6 cellular contexts compared by ENCODE assay signal in the genomic region with DNA sequence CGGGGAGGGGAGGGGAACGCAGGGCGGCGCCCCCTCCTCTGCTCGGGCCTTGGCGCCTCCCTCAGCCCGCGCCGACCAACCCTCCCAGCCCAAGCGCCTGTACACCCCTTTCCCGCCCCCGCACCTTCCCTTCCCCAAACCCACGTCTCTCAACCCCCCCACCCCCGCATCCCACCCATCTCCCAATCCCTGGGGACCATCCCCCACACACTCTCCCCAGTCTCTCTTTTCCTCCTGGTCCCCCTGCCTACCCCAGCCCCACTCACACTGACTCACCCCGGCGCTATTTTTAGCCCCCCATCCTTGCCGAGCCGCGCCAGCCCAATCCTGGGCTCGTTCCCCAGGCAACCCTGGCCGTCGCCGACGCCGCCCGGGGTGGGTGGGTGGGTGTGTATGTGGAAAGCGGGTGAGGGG. TPM values are rescaled to one million over a fixed set of nuclear protein-coding genes. Genes with fewer than 3 reads are reported as not detected.
DNase-seq lines count a peak whose midpoint lies in the region; ATAC-seq and TF ChIP-seq lines count a peak whose summit lies in the region.

No MANE protein-coding gene starts in this region.

- peaks cover 37 to 43% of the 10 kb centered on the region in 2 experiments for H3K4me1 Mint-ChIP-seq in H9
- H3K4me1 Mint-ChIP-seq in activated T-helper 2 cell treated with anti-CD3 and anti-CD28 coated beads, Interferon-gamma antibody, Interleukin-2, Interleukin-4, amounts not matched to agents 10 μg/mL and 5 μg/mL and 100 μg/mL, durations not matched to agents 14 hours and 24 hours and 36 hours (ENCODE audit: low read depth), result peaks cover 46% of the 10 kb centered on the region

- H3K27ac ChIP-seq in H9 (ENCODE audit: insufficient read length, low read depth, low read length) (no peak overlapping the region), lung (ENCODE audit: low read depth in 1 of 2, low read length in 1 of 2) (peak overlapping the region; percentile 95 to 96)

- peaks cover 3% of the 10 kb centered on the region; the same call in 1 of the 2 replicates for H3K79me2 ChIP-seq in H9 (ENCODE audit: insufficient read depth, low read length)

- H3K4me1 ChIP-seq in H9 (ENCODE audit: insufficient read depth, low read length), result peaks cover 8% of the 10 kb centered on the region; the same call in 1 of the 2 replicates
- peaks cover 31 to 47% of the 10 kb centered on the region in 2 donors for H3K4me1 ChIP-seq in lung (ENCODE audit: control insufficient read depth in 2 of 2, insufficient read depth in 2 of 2, low read length in 2 of 2)

- H2BK20ac ChIP-seq in H9 (ENCODE audit: low read depth, low read length, poor library complexity, severe bottlenecking), result no peak overlapping the region

- H2AFZ ChIP-seq in H9 (ENCODE audit: low read length), result no peak overlapping the region

- peak overlapping the region; percentile 7 for H3K4me2 ChIP-seq in H9 (ENCODE audit: insufficient read depth, insufficient read length, low read length)

- intact Hi-C loops in activated T-helper 2 cell treated with anti-CD3 and anti-CD28 coated beads, Interferon-gamma antibody, Interleukin-2, Interleukin-4, amounts not matched to agents 10 μg/mL and 5 μg/mL and 100 μg/mL, durations not matched to agents 14 hours and 24 hours and 36 hours (cut with micrococcal nuclease), result no loop called here

- H3K27ac Mint-ChIP-seq in H9, result no peak overlapping the region
- H3K27ac Mint-ChIP-seq in activated T-helper 2 cell treated with anti-CD3 and anti-CD28 coated beads, Interferon-gamma antibody, Interleukin-2, Interleukin-4, amounts not matched to agents 10 μg/mL and 5 μg/mL and 100 μg/mL, durations not matched to agents 14 hours and 24 hours and 36 hours, result peak overlapping the region; percentile 76

- no peak overlapping the region for H3K56ac ChIP-seq in H9 (ENCODE audit: insufficient read length, low read depth, low read length)

- no peaks in the 10 kb centered on the region for H3K27me3 ChIP-seq in H9 (ENCODE audit: insufficient read depth, low read length)
- no peaks in the 10 kb centered on the region for H3K27me3 ChIP-seq in lung (ENCODE audit: control insufficient read depth, insufficient read depth)

- no peak overlapping the region for H2BK120ac ChIP-seq in H9 (ENCODE audit: low read depth, low read length, poor library complexity, severe bottlenecking)

- DNase-seq in H9 (no peak), lung (ENCODE audit: low spot score) (peak; percentile 53), NCI-H510A treated with DMSO at 0.1 percent for 48 hours (lab: John Stamatoyannopoulos, UW) (no peak)
- DNase-seq in activated T-helper 2 cell treated with anti-CD3 and anti-CD28 coated beads, Interferon-gamma antibody, Interleukin-2, Interleukin-4, amounts not matched to agents 10 μg/mL and 5 μg/mL and 100 μg/mL, durations not matched to agents 14 hours and 24 hours and 36 hours (ENCODE audit: low spot score), result no peak

- no CpG with 5 or more reads among the region's 27 CpGs for WGBS in H9 (ENCODE audit: extremely low coverage, insufficient read length, low lambda C conversion rate)
- WGBS in lung, 2 donors, result 0% methylated on average over 25 to 27 of the region's 27 CpGs

- no peak overlapping the region for H3K23ac ChIP-seq in H9 (ENCODE audit: insufficient read length, low read depth, low read length)

- H3K27me3 Mint-ChIP-seq in H9 (ENCODE audit: low read depth), result no peaks in the 10 kb centered on the region; the same call in 1 of the 2 replicates
- H3K27me3 Mint-ChIP-seq in activated T-helper 2 cell treated with anti-CD3 and anti-CD28 coated beads, Interferon-gamma antibody, Interleukin-2, Interleukin-4, amounts not matched to agents 10 μg/mL and 5 μg/mL and 100 μg/mL, durations not matched to agents 14 hours and 24 hours and 36 hours (ENCODE audit: low read depth), result no peaks in the 10 kb centered on the region

- no peak overlapping the region for H3T11ph ChIP-seq in H9 (ENCODE audit: low read length)

- H3K4me3 Mint-ChIP-seq in H9, result peak overlapping the region; percentile 57 to 85; a peak in 4 of 5 replicates
- peak overlapping the region; percentile 78 for H3K4me3 Mint-ChIP-seq in activated T-helper 2 cell treated with anti-CD3 and anti-CD28 coated beads, Interferon-gamma antibody, Interleukin-2, Interleukin-4, amounts not matched to agents 10 μg/mL and 5 μg/mL and 100 μg/mL, durations not matched to agents 14 hours and 24 hours and 36 hours (ENCODE audit: low read depth)

- no peak overlapping the region for H3K4ac ChIP-seq in H9 (ENCODE audit: low read depth, low read length)

- H4K91ac ChIP-seq in H9 (ENCODE audit: insufficient read length, low read depth, low read length), result no peak overlapping the region

- peak overlapping the region; percentile 44 for H3K4me3 ChIP-seq in lung

- no peak overlapping the region for H2BK5ac ChIP-seq in H9 (ENCODE audit: insufficient read length, low read length)

- peaks cover 0 to 3% (median under 1%) of the 10 kb centered on the region in 3 experiments; a peak in 3 of 7 replicates for H3K36me3 Mint-ChIP-seq in H9 (ENCODE audit: insufficient read depth in 1 of 3, low read depth in 3 of 3)
- H3K36me3 Mint-ChIP-seq in activated T-helper 2 cell treated with anti-CD3 and anti-CD28 coated beads, Interferon-gamma antibody, Interleukin-2, Interleukin-4, amounts not matched to agents 10 μg/mL and 5 μg/mL and 100 μg/mL, durations not matched to agents 14 hours and 24 hours and 36 hours (ENCODE audit: low read depth), result peaks cover 16% of the 10 kb centered on the region

- no peak overlapping the region for H4K8ac ChIP-seq in H9 (replicated peaks; ENCODE audit: insufficient read length, low read depth, low read length)

- no peak overlapping the region for H3K18ac ChIP-seq in H9 (ENCODE audit: insufficient read length, low read depth, low read length)

- no peak overlapping the region for H2BK12ac ChIP-seq in H9 (ENCODE audit: insufficient read length, low read depth, low read length)

- no peak overlapping the region for H3K14ac ChIP-seq in H9 (ENCODE audit: insufficient read depth, low read length)

- peaks cover 19% of the 10 kb centered on the region for H3K23me2 ChIP-seq in H9 (ENCODE audit: insufficient read length, low read depth, low read length, poor library complexity, severe bottlenecking)

- no peak overlapping the region for H2AK5ac ChIP-seq in H9 (ENCODE audit: insufficient read length, low read length)

- no peak overlapping the region for H2BK15ac ChIP-seq in H9 (ENCODE audit: low read depth, low read length)

- ATAC-seq in lung (ENCODE audit: insufficient read depth, low FRiP score) (peak; percentile 1), HG02938 (IDR thresholded peaks at IDR 0.05; ENCODE audit: unreplicated experiment) (no peak), HG03354 (IDR thresholded peaks at IDR 0.05; ENCODE audit: poor library complexity, severe bottlenecking, unreplicated experiment) (no peak)

- H3K36me3 ChIP-seq in lung (ENCODE audit: control insufficient read depth in 2 of 2, insufficient read depth in 2 of 2, low read length in 2 of 2), result no peaks in the 10 kb centered on the region

- H3K9me3 ChIP-seq in H9 (ENCODE audit: control insufficient read depth, low read depth, low read length), result no peaks in the 10 kb centered on the region
- no peaks in the 10 kb centered on the region for H3K9me3 ChIP-seq in lung (ENCODE audit: control insufficient read depth in 2 of 2, insufficient read depth in 1 of 2, low read length in 1 of 2)

- peaks cover 3% of the 10 kb centered on the region for H4K20me1 ChIP-seq in H9 (ENCODE audit: control insufficient read depth, insufficient read depth, insufficient read length)

- H3K79me1 ChIP-seq in H9 (ENCODE audit: insufficient read depth, low read depth, low read length, poor library complexity, severe bottlenecking), result peaks cover 6% of the 10 kb centered on the region

- no peak overlapping the region for H4K5ac ChIP-seq in H9 (ENCODE audit: insufficient read length, low read depth, low read length)

- no peaks in the 10 kb centered on the region; a peak in 2 of 5 replicates for H3K9me3 Mint-ChIP-seq in H9
- no peaks in the 10 kb centered on the region for H3K9me3 Mint-ChIP-seq in activated T-helper 2 cell treated with anti-CD3 and anti-CD28 coated beads, Interferon-gamma antibody, Interleukin-2, Interleukin-4, amounts not matched to agents 10 μg/mL and 5 μg/mL and 100 μg/mL, durations not matched to agents 14 hours and 24 hours and 36 hours

- no peak for TF ChIP-seq CTCF in H9 (conservative IDR thresholded peaks at IDR 0.05)
- no peak for TF ChIP-seq CTCF in lung (IDR thresholded peaks at IDR 0.05; ENCODE audit: control extremely low read depth, extremely low read depth)

- no peak overlapping the region for H3K9ac ChIP-seq in H9 (ENCODE audit: extremely low read depth, insufficient read length, low read length)

RNA-seq across cellular contexts. Expression of a gene that starts 11.7 kb away (rescaled TPM):
- 54.0 and 56.0 TPM in 2 replicates for total RNA-seq in H9 (2021)
- 68.3 and 69.3 TPM in 2 replicates for total RNA-seq in activated T-helper 2 cell treated with anti-CD3 and anti-CD28 coated beads, Interferon-gamma antibody, Interleukin-2, Interleukin-4, amounts not matched to agents 10 μg/mL and 5 μg/mL and 100 μg/mL, durations not matched to agents 14 hours and 24 hours and 36 hours
- total RNA-seq in lung, result 10 to 100 TPM; 31.2 to 84.5 TPM
- polyA plus RNA-seq in lung, result 10 to 100 TPM; 38.2 to 43.0 TPM

RNA-seq across cellular contexts. Expression of a gene that starts 21.2 kb away (rescaled TPM):
- total RNA-seq in H9 (2021), result 2.9 and 3.2 TPM in 2 replicates
- 0.74 and 0.91 TPM in 2 replicates for total RNA-seq in activated T-helper 2 cell treated with anti-CD3 and anti-CD28 coated beads, Interferon-gamma antibody, Interleukin-2, Interleukin-4, amounts not matched to agents 10 μg/mL and 5 μg/mL and 100 μg/mL, durations not matched to agents 14 hours and 24 hours and 36 hours
- 1 to 10 TPM in 1 of 2 donors, under 1 TPM in 1; 0.23 to 1.0 TPM for total RNA-seq in lung
- under 1 TPM; 0.63 to 0.92 TPM for polyA plus RNA-seq in lung

RNA-seq across cellular contexts. Expression of a gene that starts 21.7 kb away (rescaled TPM):
- 109 and 113 TPM in 2 replicates for total RNA-seq in H9 (2021)
- 49.3 and 50.9 TPM in 2 replicates for total RNA-seq in activated T-helper 2 cell treated with anti-CD3 and anti-CD28 coated beads, Interferon-gamma antibody, Interleukin-2, Interleukin-4, amounts not matched to agents 10 μg/mL and 5 μg/mL and 100 μg/mL, durations not matched to agents 14 hours and 24 hours and 36 hours
- total RNA-seq in lung, result 10 to 100 TPM; 30.1 to 30.6 TPM
- polyA plus RNA-seq in lung, result 10 to 100 TPM; 27.2 to 33.0 TPM

RNA-seq across cellular contexts. Expression of a gene that starts 25.8 kb away (rescaled TPM):
- 120 and 126 TPM in 2 replicates for total RNA-seq in H9 (2021)
- total RNA-seq in activated T-helper 2 cell treated with anti-CD3 and anti-CD28 coated beads, Interferon-gamma antibody, Interleukin-2, Interleukin-4, amounts not matched to agents 10 μg/mL and 5 μg/mL and 100 μg/mL, durations not matched to agents 14 hours and 24 hours and 36 hours, result 58.4 and 59.1 TPM in 2 replicates
- 10 to 100 TPM; 24.2 to 53.6 TPM for total RNA-seq in lung
- 10 to 100 TPM; 35.2 to 50.8 TPM for polyA plus RNA-seq in lung

RNA-seq across cellular contexts. Expression of a gene that starts 32.3 kb away (rescaled TPM):
- total RNA-seq in H9 (2021) (2.8 and 4.5 TPM in 2 replicates), lung (under 1 TPM in 1 of 2 donors, not detected in 1; 0.95 TPM)
- total RNA-seq in activated T-helper 2 cell treated with anti-CD3 and anti-CD28 coated beads, Interferon-gamma antibody, Interleukin-2, Interleukin-4, amounts not matched to agents 10 μg/mL and 5 μg/mL and 100 μg/mL, durations not matched to agents 14 hours and 24 hours and 36 hours, result 0.71 and 0.85 TPM in 2 replicates
- under 1 TPM; 0.12 to 0.40 TPM for polyA plus RNA-seq in lung
